16 cellular contexts compared by ENCODE assay signal in genomic region chr22:42834177-42834949, GRCh38. TPM values are rescaled to one million over a fixed set of nuclear protein-coding genes. Genes with fewer than 3 reads are reported as not detected.
DNase-seq lines count a peak whose midpoint lies in the region; FAIRE-seq and TF ChIP-seq lines count a peak whose summit lies in the region.
"Had no signal": no experiment of that assay in that cellular context is flagged by ENCODE, and none has a peak within 500 bp of the region (broad histone marks: within the 10 kb centered on the region; RNA-seq: fewer than 3 reads in every experiment).

No MANE protein-coding gene starts in this region.

- FAIRE-seq in GM12892 (lab: Jason Lieb, UNC): peak; percentile 89

- H3K27me3 ChIP-seq in OCI-LY3 (ENCODE audit: low read depth, low read length): no peaks in the 10 kb centered on the region

- H3K9me3 Mint-ChIP-seq in T-helper 2 cell treated with Interferon-gamma antibody and Interleukin-4, amounts not matched to agents 5 μg/mL and 100 μg/mL, for 36 hours: no peaks in the 10 kb centered on the region
- H3K9me3 Mint-ChIP-seq: CD14-positive monocyte; CD8-positive, alpha-beta memory T cell; GM23338; H9 had no signal

- H3K4me2 ChIP-seq in OCI-LY3 (ENCODE audit: low read length): peak overlapping the region; percentile 73
- H3K4me2 ChIP-seq: GM23338 had no signal

- H3K27me3 Mint-ChIP-seq in T-helper 2 cell treated with Interferon-gamma antibody and Interleukin-4, amounts not matched to agents 5 μg/mL and 100 μg/mL, for 36 hours (ENCODE audit: low read depth): no peaks in the 10 kb centered on the region
- H3K27me3 Mint-ChIP-seq: CD8-positive, alpha-beta memory T cell had no signal

- TF ChIP-seq POLR2A in GM12892 (IDR thresholded peaks at IDR 0.05; ENCODE audit: low read depth, low read length): no peak

- no peak overlapping the region for H3K4me3 Mint-ChIP-seq in T-helper 2 cell treated with Interferon-gamma antibody and Interleukin-4, amounts not matched to agents 5 μg/mL and 100 μg/mL, for 36 hours
- H3K4me3 Mint-ChIP-seq: CD14-positive monocyte; CD8-positive, alpha-beta memory T cell; GM23338; H9 had no signal

- H4K20me1 ChIP-seq in OCI-LY3 (ENCODE audit: insufficient read depth, low read length): no peaks in the 10 kb centered on the region

- no peak for TF ChIP-seq CTCF in OCI-LY3 (IDR thresholded peaks at IDR 0.05; ENCODE audit: low read depth, low read length)

- DNase-seq in DMS79 treated with DMSO at 0.1 percent for 48 hours (lab: John Stamatoyannopoulos, UW) (peak; percentile 43), DMS79 (lab: John Stamatoyannopoulos, UW) (no peak), GM12892 (ENCODE audit: insufficient read length) (no peak), islet precursor cell (peak; percentile 4), T-helper 1 cell (no peak), NCI-H2081 treated with DMSO at 0.1 percent for 48 hours (lab: John Stamatoyannopoulos, UW) (no peak)
- no peak for DNase-seq in T-helper 2 cell treated with Interferon-gamma antibody and Interleukin-4, amounts not matched to agents 5 μg/mL and 100 μg/mL, for 36 hours (ENCODE audit: low spot score)
- DNase-seq: Caco-2; CD8-positive, alpha-beta memory T cell; H9; IMR-90; KBM-7 had no signal

- H3K4me3 ChIP-seq in OCI-LY3 (ENCODE audit: low read length): peak overlapping the region; percentile 41
- H3K4me3 ChIP-seq: GM23338 had no signal

- no peak overlapping the region for H3K27ac Mint-ChIP-seq in T-helper 2 cell treated with Interferon-gamma antibody and Interleukin-4, amounts not matched to agents 5 μg/mL and 100 μg/mL, for 36 hours
- H3K27ac Mint-ChIP-seq: CD14-positive monocyte, GM23338 had no signal

- H2AFZ ChIP-seq in OCI-LY3 (ENCODE audit: low read depth, low read length): no peak overlapping the region
- H2AFZ ChIP-seq: GM23338 had no signal

- H3K9ac ChIP-seq in OCI-LY3 (ENCODE audit: low read length): peak overlapping the region; percentile 36; the same call in 1 of the 2 replicates

- peaks cover 48% of the 10 kb centered on the region for H3K36me3 ChIP-seq in OCI-LY3 (replicated peaks; ENCODE audit: low read depth, low read length)

- H3K27ac ChIP-seq in OCI-LY3 (ENCODE audit: low read length): peak overlapping the region; percentile 87
- H3K27ac ChIP-seq: 22Rv1 had no signal

- H3K36me3 Mint-ChIP-seq in T-helper 2 cell treated with Interferon-gamma antibody and Interleukin-4, amounts not matched to agents 5 μg/mL and 100 μg/mL, for 36 hours (ENCODE audit: low read depth): peaks cover 40% of the 10 kb centered on the region

- H3K4me1 ChIP-seq in OCI-LY3 (ENCODE audit: low read length): peaks cover 28% of the 10 kb centered on the region
- H3K4me1 ChIP-seq: Caco-2 had no signal

- H3K9me3 ChIP-seq in OCI-LY3 (ENCODE audit: insufficient read depth, low read length): no peaks in the 10 kb centered on the region
- H3K9me3 ChIP-seq: Caco-2 had no signal

- H3K79me2 ChIP-seq in OCI-LY3 (ENCODE audit: low read length): no peaks in the 10 kb centered on the region

- peaks cover 3% of the 10 kb centered on the region for H3K4me1 Mint-ChIP-seq in T-helper 2 cell treated with Interferon-gamma antibody and Interleukin-4, amounts not matched to agents 5 μg/mL and 100 μg/mL, for 36 hours (ENCODE audit: low read depth)
- H3K4me1 Mint-ChIP-seq: CD14-positive monocyte, GM23338, H9 had no signal

RNA-seq across cellular contexts. Expression of gene ARFGAP3, which starts 22.7 kb away (rescaled TPM):
- polyA plus RNA-seq in GM12892 (2012; ENCODE audit: missing spikeins): 38.4 TPM

Comparison
In these comparisons a context has a peak if more than half of its experiments do, and no peak if none do; other contexts are left out.
1. DNase-seq: peak in DMS79 treated with DMSO at 0.1 percent for 48 hours (single experiment) and islet precursor cell (single experiment); none in DMS79 (single experiment), GM12892 (single experiment), T-helper 1 cell (0 of 5), NCI-H2081 treated with DMSO at 0.1 percent for 48 hours (single experiment) and T-helper 2 cell treated with Interferon-gamma antibody and Interleukin-4, amounts not matched to agents 5 μg/mL and 100 μg/mL, for 36 hours (single experiment).